22 cellular contexts compared by ENCODE assay signal in genomic region chr20:8842525-8842924, GRCh38.
"Had no signal": no experiment of that assay in that cellular context is flagged by ENCODE, and none has a peak within 500 bp of the region (broad histone marks: within the 10 kb centered on the region; RNA-seq: fewer than 3 reads in every experiment).

No MANE protein-coding gene starts in this region.

- H3K4me3 ChIP-seq: PC-9, Peyer's patch, SJCRH30, SK-N-MC had no signal

- H3K27ac ChIP-seq: PC-9, Peyer's patch, SJCRH30, SK-N-MC had no signal

- H3K36me3 ChIP-seq: Peyer's patch, SJCRH30 had no signal

- H3K9me3 ChIP-seq: Peyer's patch, SJCRH30 had no signal

- H3K4me1 ChIP-seq: Peyer's patch, SJCRH30 had no signal

- DNase-seq: KBM-7, MV-4-11, NCI-H1048, NCI-H1105, NCI-H1417, NCI-H1436 treated with DMSO at 0.1 percent for 48 hours, NCI-H1694, NCI-H187 treated with DMSO at 0.1 percent for 48 hours, NCI-H2029 treated with DMSO at 0.1 percent for 48 hours, NCI-H2171, NCI-H226, NCI-H446, NCI-H510A, NCI-H524 treated with DMSO at 0.1 percent for 48 hours, NCI-H69, NCI-H774, PC-9, Peyer's patch, SHP77 treated with DMSO at 0.1 percent for 48 hours, SJCRH30 had no signal

- ATAC-seq: Right ventricle myocardium inferior had no signal

- H3K27me3 ChIP-seq: Peyer's patch, SJCRH30 had no signal
